In genomic region chr10:21953585-21954057, GRCh38 we compare ENCODE assay signal across 8 cellular contexts. TPM values are rescaled to one million over a fixed set of nuclear protein-coding genes. Genes with fewer than 3 reads are reported as not detected.
DNase-seq lines count a peak whose midpoint lies in the region; ATAC-seq and TF ChIP-seq lines count a peak whose summit lies in the region.

No MANE protein-coding gene starts in this region.

- no peaks in the 10 kb centered on the region for H3K27me3 ChIP-seq in BE2C
- H3K27me3 ChIP-seq in Loucy (ENCODE audit: insufficient read depth, low read length, poor library complexity, severe bottlenecking), result no peaks in the 10 kb centered on the region

- TF ChIP-seq CTCF in BE2C (IDR thresholded peaks at IDR 0.05; ENCODE audit: low read depth, low read length) (peak; percentile 49), Loucy (conservative IDR thresholded peaks at IDR 0.05; ENCODE audit: low read length) (peak; percentile 57), foreskin fibroblast (IDR thresholded peaks at IDR 0.05; ENCODE audit: low read depth, low read length) (peak; percentile 35)

- no peaks in the 10 kb centered on the region for H3K4me1 Mint-ChIP-seq in stimulated activated effector memory CD8-positive, alpha-beta T cell treated with anti-CD3 and anti-CD28 coated beads, Interleukin-12 subunit alpha, Interleukin-12 subunit beta, amount 100 ng/mL, for 72 hours

- H3K79me2 ChIP-seq in Loucy (ENCODE audit: insufficient read depth, low read length), result peaks cover 75% of the 10 kb centered on the region

- H3K36me3 Mint-ChIP-seq in stimulated activated effector memory CD8-positive, alpha-beta T cell treated with anti-CD3 and anti-CD28 coated beads, Interleukin-12 subunit alpha, Interleukin-12 subunit beta, amount 100 ng/mL, for 72 hours, result no peaks in the 10 kb centered on the region

- H3K4me3 ChIP-seq in BE2C (ENCODE audit: low read depth, low read length) (no peak overlapping the region), Loucy (ENCODE audit: low read length, poor library complexity, severe bottlenecking) (no peak overlapping the region), foreskin fibroblast (ENCODE audit: low read depth in 1 of 2, low read length in 2 of 2) (no peak overlapping the region)

- H3K9me3 ChIP-seq in BE2C (no peaks in the 10 kb centered on the region), Loucy (ENCODE audit: insufficient read depth, low read depth, low read length) (no peaks in the 10 kb centered on the region)

- DNase-seq in BE2C (no peak), foreskin fibroblast (peak; percentile 23 to 59)
- DNase-seq in stimulated activated effector memory CD8-positive, alpha-beta T cell treated with anti-CD3 and anti-CD28 coated beads, Interleukin-12 subunit alpha, Interleukin-12 subunit beta, amount 100 ng/mL, for 72 hours (ENCODE audit: low spot score in 2 of 2), result no peak
- DNase-seq in activated naive CD4-positive, alpha-beta T cell (lab: John Stamatoyannopoulos, UW), result no peak

- H3K9ac ChIP-seq in Loucy (ENCODE audit: low read depth, low read length, poor library complexity, severe bottlenecking), result no peak overlapping the region

- no peak overlapping the region for H3K4me2 ChIP-seq in Loucy (ENCODE audit: low read depth, low read length, poor library complexity, severe bottlenecking)

- H3F3A ChIP-seq in Loucy (ENCODE audit: low read depth), result no peaks in the 10 kb centered on the region

- no peak overlapping the region for H2AFZ ChIP-seq in Loucy (ENCODE audit: low read length)

- H3K4me1 ChIP-seq in BE2C (peaks cover 4% of the 10 kb centered on the region; the same call in 1 of the 2 replicates), Loucy (ENCODE audit: insufficient read depth, low read length, poor library complexity, severe bottlenecking) (no peaks in the 10 kb centered on the region)

- peak; percentile 56 for ATAC-seq in GM18868 (IDR thresholded peaks at IDR 0.05; ENCODE audit: unreplicated experiment)
- peak; percentile 81 for ATAC-seq in SK-N-SH treated with all-trans-retinoic acid at 6 μM for 48 hours
- peak; percentile 79 for ATAC-seq in stimulated activated effector memory CD8-positive, alpha-beta T cell treated with anti-CD3 and anti-CD28 coated beads, Interleukin-12 subunit alpha, Interleukin-12 subunit beta, amount 100 ng/mL, for 72 hours
- no peak for ATAC-seq in GM18873 (IDR thresholded peaks at IDR 0.05; ENCODE audit: low FRiP score, unreplicated experiment)

- no peaks in the 10 kb centered on the region for H3K9me3 Mint-ChIP-seq in stimulated activated effector memory CD8-positive, alpha-beta T cell treated with anti-CD3 and anti-CD28 coated beads, Interleukin-12 subunit alpha, Interleukin-12 subunit beta, amount 100 ng/mL, for 72 hours

- peaks cover 23% of the 10 kb centered on the region for H4K20me1 ChIP-seq in Loucy (ENCODE audit: insufficient read depth, low read length, poor library complexity, severe bottlenecking)

- H3K4me3 Mint-ChIP-seq in stimulated activated effector memory CD8-positive, alpha-beta T cell treated with anti-CD3 and anti-CD28 coated beads, Interleukin-12 subunit alpha, Interleukin-12 subunit beta, amount 100 ng/mL, for 72 hours, result no peak overlapping the region

- no peaks in the 10 kb centered on the region for H3K9me2 ChIP-seq in Loucy (replicated peaks; ENCODE audit: low read depth, low read length)

- H3K36me3 ChIP-seq in BE2C (no peaks in the 10 kb centered on the region), Loucy (ENCODE audit: insufficient read depth, low read length) (no peaks in the 10 kb centered on the region)

- no peak overlapping the region for H3K27ac Mint-ChIP-seq in stimulated activated effector memory CD8-positive, alpha-beta T cell treated with anti-CD3 and anti-CD28 coated beads, Interleukin-12 subunit alpha, Interleukin-12 subunit beta, amount 100 ng/mL, for 72 hours

TF ChIP-seq in SK-N-SH treated with all-trans-retinoic acid at 6 μM for 48 hours, 23 proteins besides CTCF, POLR2A, EP300 and RAD21:
- TF ChIP-seq ARNTL (CRISPR knock-in tag; IDR thresholded peaks at IDR 0.05; ENCODE audit: borderline replicate concordance, low read depth), result no peak
- no peak for TF ChIP-seq CSDC2 (CRISPR knock-in tag; IDR thresholded peaks at IDR 0.05)
- TF ChIP-seq CREB5 (CRISPR knock-in tag; IDR thresholded peaks at IDR 0.05; ENCODE audit: low read depth), result no peak
- TF ChIP-seq TOX (CRISPR knock-in tag; IDR thresholded peaks at IDR 0.05; ENCODE audit: borderline replicate concordance), result no peak
- TF ChIP-seq PPARA (CRISPR knock-in tag; IDR thresholded peaks at IDR 0.05; ENCODE audit: borderline replicate concordance), result no peak
- TF ChIP-seq ZFP30 (CRISPR knock-in tag; IDR thresholded peaks at IDR 0.05), result no peak
- TF ChIP-seq ZNF8 (CRISPR knock-in tag; IDR thresholded peaks at IDR 0.05), result no peak
- no peak for TF ChIP-seq RARB (CRISPR knock-in tag; IDR thresholded peaks at IDR 0.05)
- no peak for TF ChIP-seq TCF4 (CRISPR knock-in tag; IDR thresholded peaks at IDR 0.05; ENCODE audit: borderline replicate concordance)
- no peak for TF ChIP-seq ZNF70 (CRISPR knock-in tag; IDR thresholded peaks at IDR 0.05)
- no peak for TF ChIP-seq GLIS3 (CRISPR knock-in tag; IDR thresholded peaks at IDR 0.05)
- no peak for TF ChIP-seq ZC3H10 (CRISPR knock-in tag; IDR thresholded peaks at IDR 0.05)
- no peak for TF ChIP-seq TSHZ2 (CRISPR knock-in tag; IDR thresholded peaks at IDR 0.05)
- TF ChIP-seq ZNF565 (CRISPR knock-in tag; conservative IDR thresholded peaks at IDR 0.05; ENCODE audit: low read depth), result no peak

RNA-seq across cellular contexts. Expression of gene DNAJC1, which starts 49.9 kb away (rescaled TPM):
- 21.5 TPM for polyA plus RNA-seq in BE2C (2012; ENCODE audit: insufficient read depth, insufficient read length, low read depth)

Comparison
In these comparisons a context has a peak if more than half of its experiments do, and no peak if none do; other contexts are left out.
1. DNase-seq: peak in foreskin fibroblast (2 of 2); none in BE2C (single experiment), stimulated activated effector memory CD8-positive, alpha-beta T cell treated with anti-CD3 and anti-CD28 coated beads, Interleukin-12 subunit alpha, Interleukin-12 subunit beta, amount 100 ng/mL, for 72 hours (0 of 2) and activated naive CD4-positive, alpha-beta T cell (0 of 4).
2. Peak in every context shown above with its lines, with median percentiles within 50 percentile points of each other: CTCF ChIP-seq.